10 cellular contexts compared by ENCODE assay signal in genomic region chr7:90383422-90383821, GRCh38. TPM values are rescaled to one million over a fixed set of nuclear protein-coding genes. Genes with fewer than 3 reads are reported as not detected.
DNase-seq lines count a peak whose midpoint lies in the region; TF ChIP-seq lines count a peak whose summit lies in the region.
"Had no signal": no experiment of that assay in that cellular context is flagged by ENCODE, and none has a peak within 500 bp of the region (broad histone marks: within the 10 kb centered on the region; RNA-seq: fewer than 3 reads in every experiment).

No MANE protein-coding gene starts in this region.

- no peaks in the 10 kb centered on the region for H4K20me1 ChIP-seq in mammary epithelial cell (ENCODE audit: insufficient read depth, low read length)

- intact Hi-C loops in mammary epithelial cell (cut with micrococcal nuclease), result loop anchor here (5.0 kb wide), 1 partner anchor 36 kb away; the partner anchor contains the start of gene GTPBP10

- no peaks in the 10 kb centered on the region for H3K79me2 ChIP-seq in mammary epithelial cell (ENCODE audit: insufficient read depth, low read length)

- CTCF ChIA-PET in mammary epithelial cell (lab: Charles Lee; ENCODE audit: low non-redundant PET), result interaction anchor here (0.6 kb wide), 1 partner anchor 85 kb away, joined by 3 read pairs; no protein-coding TSS in a partner anchor

- no peak overlapping the region for H3K4me3 ChIP-seq in AG10803 (ENCODE audit: low read length)
- H3K4me3 ChIP-seq in mammary epithelial cell (replicated peaks in 1 of 3; ENCODE audit: insufficient read depth in 1 of 3, low read depth in 2 of 3, low read length in 3 of 3), result peak overlapping the region in 1 of 3 experiments; percentile 3

- no peak overlapping the region for H2AFZ ChIP-seq in mammary epithelial cell (ENCODE audit: low read depth, low read length)

- H3K9me3 ChIP-seq in mammary epithelial cell (replicated peaks; ENCODE audit: insufficient read depth, low read length), result peaks cover 6% of the 10 kb centered on the region

- peak overlapping the region; percentile 68 for H3K27ac ChIP-seq in mammary epithelial cell (ENCODE audit: insufficient read depth, low read depth, low read length)

- H3K27me3 ChIP-seq in mammary epithelial cell (ENCODE audit: insufficient read depth, low read length), result no peaks in the 10 kb centered on the region

- in situ Hi-C loops in mammary epithelial cell (cut with MboI; ENCODE audit: low sequenced_read_pairs in 2 of 2), result no loop called here

- dilution Hi-C loops in mammary epithelial cell (cut with HindIII; ENCODE audit: low sequenced_read_pairs), result no loop called here

- peaks cover 36% of the 10 kb centered on the region for H3K4me1 ChIP-seq in mammary epithelial cell (ENCODE audit: insufficient read depth, low read length)

- peak overlapping the region; percentile 79 for H3K4me2 ChIP-seq in mammary epithelial cell (ENCODE audit: insufficient read depth, low read depth, low read length)

- no TSS peak for BruUV-seq in mammary epithelial cell (replicated peaks; lab: Mats Ljungman, UMichigan)

- DNase-seq in AG10803 (ENCODE audit: low read depth) (peak; percentile 44), NCI-H226 (peak; percentile 56), mammary epithelial cell (peak; percentile 54), hepatic stellate cell (ENCODE audit: low spot score) (peak; percentile 21), NCI-H345 (lab: John Stamatoyannopoulos, UW) (no peak), H4 (ENCODE audit: low spot score) (no peak), NCI-H1105 (lab: John Stamatoyannopoulos, UW) (no peak), COLO829 (ENCODE audit: low spot score) (no peak)
- DNase-seq: DMS 273 treated with DMSO at 0.1 percent for 48 hours, MV-4-11 had no signal

- peaks cover 13% of the 10 kb centered on the region for H3K36me3 ChIP-seq in mammary epithelial cell (ENCODE audit: insufficient read depth, low read length)

- TF ChIP-seq CTCF in AG10803 (conservative IDR thresholded peaks at IDR 0.05; ENCODE audit: low read length), result no peak
- TF ChIP-seq CTCF in mammary epithelial cell (conservative IDR thresholded peaks at IDR 0.05 in 1 of 2, IDR thresholded peaks at IDR 0.05 in 1 of 2; ENCODE audit: extremely low read depth in 1 of 2, insufficient read depth in 1 of 2, low read depth in 1 of 2, low read length in 2 of 2), result no peak

- WGBS in mammary epithelial cell (ENCODE audit: low coverage, missing lambda C conversion rate), result 19% methylated on average over 1 of the region's 1 CpG

- H3K9ac ChIP-seq in mammary epithelial cell (ENCODE audit: insufficient read depth, low read length), result no peak overlapping the region

RNA-seq across cellular contexts. Expression of gene CLDN12, which starts 19.8 kb away (rescaled TPM):
- 10 to 100 TPM; 45.3 to 68.5 TPM for total RNA-seq in mammary epithelial cell
- 65.3 TPM for polyA plus RNA-seq in mammary epithelial cell
- polyA minus RNA-seq in mammary epithelial cell, result 96.7 TPM
- 31.2 and 40.5 TPM in 2 replicates for total RNA-seq in H4 (2014; rRNA removed; shearing (Covaris generic))

RNA-seq across cellular contexts. Expression of gene GTPBP10, which starts 36.9 kb away (rescaled TPM):
- total RNA-seq in mammary epithelial cell, result 10 to 100 TPM; 12.2 to 35.5 TPM
- 12.1 TPM for polyA plus RNA-seq in mammary epithelial cell
- polyA minus RNA-seq in mammary epithelial cell, result 14.4 TPM
- 23.1 and 28.2 TPM in 2 replicates for total RNA-seq in H4 (2014; rRNA removed; shearing (Covaris generic))

Comparison
In these comparisons a context has a peak if more than half of its experiments do, and no peak if none do; other contexts are left out.
1. DNase-seq: peak in AG10803 (single experiment), NCI-H226 (single experiment), mammary epithelial cell (single experiment) and hepatic stellate cell (single experiment); none in NCI-H345 (single experiment), H4 (single experiment), NCI-H1105 (single experiment) and COLO829 (single experiment).